In genomic region chr9:35945341-35946018, GRCh38 we compare ENCODE assay signal across 8 cellular contexts. TPM values are rescaled to one million over a fixed set of nuclear protein-coding genes. Genes with fewer than 3 reads are reported as not detected.
DNase-seq lines count a peak whose midpoint lies in the region; ATAC-seq and TF ChIP-seq lines count a peak whose summit lies in the region.

No MANE protein-coding gene starts in this region.

- peaks cover 15% of the 10 kb centered on the region for H3K4me1 Mint-ChIP-seq in activated naive CD8-positive, alpha-beta T cell treated with anti-CD3 and anti-CD28 coated beads, Interleukin-2, amount 10 ng/mL, durations not matched to agents 7 days and 5 days

- POLR2A ChIA-PET in activated naive CD8-positive, alpha-beta T cell treated with anti-CD3 and anti-CD28 coated beads, Interleukin-2, amount 10 ng/mL, durations not matched to agents 7 days and 5 days (lab: Charles Lee): interaction anchor here (0.6 to 1.4 kb wide), 2 partner anchors 13 to 42 kb away, joined by 3 to 4 read pairs; no protein-coding TSS in a partner anchor

- no peak overlapping the region for H3K4me3 Mint-ChIP-seq in activated naive CD8-positive, alpha-beta T cell treated with anti-CD3 and anti-CD28 coated beads, Interleukin-2, amount 10 ng/mL, durations not matched to agents 7 days and 5 days

- no peaks in the 10 kb centered on the region for H3K36me3 Mint-ChIP-seq in activated naive CD8-positive, alpha-beta T cell treated with anti-CD3 and anti-CD28 coated beads, Interleukin-2, amount 10 ng/mL, durations not matched to agents 7 days and 5 days

- H3K9ac ChIP-seq in ES-I3 (ENCODE audit: low read depth, low read length): peak overlapping the region; percentile 39; the same call in 1 of the 2 replicates

- H3K9me3 Mint-ChIP-seq in activated naive CD8-positive, alpha-beta T cell treated with anti-CD3 and anti-CD28 coated beads, Interleukin-2, amount 10 ng/mL, durations not matched to agents 7 days and 5 days: no peaks in the 10 kb centered on the region

- H3K4me1 ChIP-seq in ES-I3 (ENCODE audit: insufficient read depth, low read length): peaks cover 7% of the 10 kb centered on the region; the same call in 1 of the 2 replicates

- intact Hi-C loops in left cardiac atrium (cut with DNase I): loop anchor here in 1 of 2 donors (2.0 kb wide), 1 partner anchor 41 kb away; no protein-coding TSS in a partner anchor

- peaks cover 3% of the 10 kb centered on the region for H3K27me3 Mint-ChIP-seq in activated naive CD8-positive, alpha-beta T cell treated with anti-CD3 and anti-CD28 coated beads, Interleukin-2, amount 10 ng/mL, durations not matched to agents 7 days and 5 days

- no peak overlapping the region for H3K27ac Mint-ChIP-seq in activated naive CD8-positive, alpha-beta T cell treated with anti-CD3 and anti-CD28 coated beads, Interleukin-2, amount 10 ng/mL, durations not matched to agents 7 days and 5 days

- H3K9me3 ChIP-seq in ES-I3 (ENCODE audit: control insufficient read depth, insufficient read depth, low read length): no peaks in the 10 kb centered on the region

- DNase-seq in M059J (ENCODE audit: low read depth) (peak; percentile 88), left cardiac atrium (peak; percentile 89), renal cortical epithelial cell (ENCODE audit: low read depth) (peak; percentile 86)
- peak; percentile 70 for DNase-seq in activated naive CD8-positive, alpha-beta T cell treated with anti-CD3 and anti-CD28 coated beads, Interleukin-2, amount 10 ng/mL, durations not matched to agents 7 days and 5 days

- ATAC-seq in SK-N-SH treated with all-trans-retinoic acid at 6 μM for 48 hours: peak; percentile 94
- peak; percentile 65 for ATAC-seq in activated naive CD8-positive, alpha-beta T cell treated with anti-CD3 and anti-CD28 coated beads, Interleukin-2, amount 10 ng/mL, durations not matched to agents 7 days and 5 days (ENCODE audit: low read depth)
- ATAC-seq in left cardiac atrium: peak; percentile 86 to 91
- ATAC-seq in HG03354 (IDR thresholded peaks at IDR 0.05; ENCODE audit: poor library complexity, severe bottlenecking, unreplicated experiment): no peak
- ATAC-seq in GM21381 (IDR thresholded peaks at IDR 0.05; ENCODE audit: unreplicated experiment): no peak

- no peaks in the 10 kb centered on the region for H3K36me3 ChIP-seq in ES-I3 (ENCODE audit: insufficient read depth, low read length)

TF ChIP-seq in SK-N-SH treated with all-trans-retinoic acid at 6 μM for 48 hours, 23 proteins besides CTCF, POLR2A, EP300 and RAD21:
- TF ChIP-seq SNAI2 (CRISPR knock-in tag; IDR thresholded peaks at IDR 0.05) (no peak), PPARA (CRISPR knock-in tag; IDR thresholded peaks at IDR 0.05; ENCODE audit: borderline replicate concordance) (0 out of 2 replicates have a peak, but pooled peaks have one; percentile 1)

RNA-seq across cellular contexts. Expression of gene OR2S2, which starts 12.5 kb away (rescaled TPM):
- not detected in 2 replicates for total RNA-seq in M059J (2014; rRNA removed; shearing (Covaris generic))
- not detected for total RNA-seq in activated naive CD8-positive, alpha-beta T cell treated with anti-CD3 and anti-CD28 coated beads, Interleukin-2, amount 10 ng/mL, durations not matched to agents 7 days and 5 days
- not detected for total RNA-seq in left cardiac atrium
- not detected in 2 replicates for total RNA-seq in renal cortical epithelial cell

RNA-seq across cellular contexts. Expression of gene SPAAR, which starts 36.2 kb away (rescaled TPM):
- total RNA-seq in M059J (2014; rRNA removed; shearing (Covaris generic)): not detected in 2 replicates
- total RNA-seq in activated naive CD8-positive, alpha-beta T cell treated with anti-CD3 and anti-CD28 coated beads, Interleukin-2, amount 10 ng/mL, durations not matched to agents 7 days and 5 days: not detected
- total RNA-seq in left cardiac atrium (10 to 100 TPM in 1 of 2 donors, 1 to 10 TPM in 1; 7.6 to 13.1 TPM), renal cortical epithelial cell (0.17 TPM in 1 of 2 replicates, not detected in the other)

RNA-seq across cellular contexts. Expression of gene HRCT1, which starts 39.5 kb away (rescaled TPM):
- total RNA-seq in M059J (2014; rRNA removed; shearing (Covaris generic)): 1.6 and 3.1 TPM in 2 replicates
- not detected for total RNA-seq in activated naive CD8-positive, alpha-beta T cell treated with anti-CD3 and anti-CD28 coated beads, Interleukin-2, amount 10 ng/mL, durations not matched to agents 7 days and 5 days
- 1 to 10 TPM; 4.6 to 9.3 TPM for total RNA-seq in left cardiac atrium
- 0.45 TPM in 1 of 2 replicates, not detected in the other for total RNA-seq in renal cortical epithelial cell

Comparison
In these comparisons a context has a peak if more than half of its experiments do, and no peak if none do; other contexts are left out.
1. ATAC-seq: peak in SK-N-SH treated with all-trans-retinoic acid at 6 μM for 48 hours (single experiment), activated naive CD8-positive, alpha-beta T cell treated with anti-CD3 and anti-CD28 coated beads, Interleukin-2, amount 10 ng/mL, durations not matched to agents 7 days and 5 days (single experiment) and left cardiac atrium (2 of 2); none in HG03354 (single experiment) and GM21381 (single experiment).
2. Peak in every context shown above with its lines, with median percentiles within 50 percentile points of each other: DNase-seq.